Comparison of ENCODE assay signal across 8 cellular contexts in genomic region chr3:32176989-32177701, GRCh38.
DNase-seq lines count a peak whose midpoint lies in the region; ATAC-seq lines count a peak whose summit lies in the region.

No MANE protein-coding gene starts in this region.

- DNase-seq in GF-D8 (lab: John Stamatoyannopoulos, UW) (peak; percentile 20), NCI-H526 (lab: John Stamatoyannopoulos, UW) (peak; percentile 50 to 80), ureter (ENCODE audit: low spot score) (peak; percentile 56)
- DNase-seq in activated CD4-positive, alpha-beta T cell treated with anti-CD3 and anti-CD28 coated beads, Interleukin-2, amount 50 U/mL, for 4 hours, result peak; percentile 42 to 43
- peak in 2 of 3 donors; percentile 18 to 38 for DNase-seq in effector memory CD4-positive, alpha-beta T cell
- DNase-seq in naive thymus-derived CD4-positive, alpha-beta T cell, result peak; percentile 18 to 81 (median 68)

- peaks cover 0 to 8% (median 4%) of the 10 kb centered on the region in 5 donors for H3K36me3 Mint-ChIP-seq in naive thymus-derived CD4-positive, alpha-beta T cell

- POLR2A ChIA-PET in naive thymus-derived CD4-positive, alpha-beta T cell (lab: Charles Lee), result interaction anchor here (1.1 to 1.6 kb wide), 4 partner anchors 120 to 298 kb away, joined by 3 to 6 read pairs (median 4); no protein-coding TSS in a partner anchor

- H3K4me1 ChIP-seq in effector memory CD4-positive, alpha-beta T cell (ENCODE audit: control insufficient read depth, insufficient read depth, low read length, poor library complexity, severe bottlenecking), result peaks cover 9% of the 10 kb centered on the region
- H3K4me1 ChIP-seq in naive thymus-derived CD4-positive, alpha-beta T cell (ENCODE audit: control insufficient read depth in 2 of 2, insufficient read depth in 2 of 2, low read length in 2 of 2), result peaks cover 0 to 6% of the 10 kb centered on the region in 2 donors

- no peak overlapping the region for H3K4me3 ChIP-seq in effector memory CD4-positive, alpha-beta T cell (ENCODE audit: insufficient read depth, low read depth, low read length, poor library complexity, severe bottlenecking)
- H3K4me3 ChIP-seq in naive thymus-derived CD4-positive, alpha-beta T cell (ENCODE audit: low read length), result no peak overlapping the region

- H3K36me3 ChIP-seq in effector memory CD4-positive, alpha-beta T cell (ENCODE audit: control insufficient read depth, insufficient read depth, low read length), result no peaks in the 10 kb centered on the region
- no peaks in the 10 kb centered on the region for H3K36me3 ChIP-seq in naive thymus-derived CD4-positive, alpha-beta T cell (ENCODE audit: control insufficient read depth in 2 of 3, insufficient read depth in 3 of 3, low read length in 3 of 3)

- peak; percentile 33 for ATAC-seq in HG02571 (IDR thresholded peaks at IDR 0.05; ENCODE audit: unreplicated experiment)
- peak; percentile 90 for ATAC-seq in naive thymus-derived CD4-positive, alpha-beta T cell
- ATAC-seq in HG02763 (IDR thresholded peaks at IDR 0.05; ENCODE audit: unreplicated experiment), result no peak

- H3K4me1 Mint-ChIP-seq in naive thymus-derived CD4-positive, alpha-beta T cell, result peaks cover 8 to 16% (median 14%) of the 10 kb centered on the region in 7 donors

- peaks cover 0 to 12% (median 0%) of the 10 kb centered on the region in 5 donors for H3K27me3 Mint-ChIP-seq in naive thymus-derived CD4-positive, alpha-beta T cell

- H3K9me3 Mint-ChIP-seq in naive thymus-derived CD4-positive, alpha-beta T cell, result peaks cover 0 to 7% (median 3%) of the 10 kb centered on the region in 11 donors

- peak overlapping the region in 9 of 10 donors; percentile 37 to 78 (median 54) for H3K4me3 Mint-ChIP-seq in naive thymus-derived CD4-positive, alpha-beta T cell

- no peak overlapping the region for H3K27ac ChIP-seq in effector memory CD4-positive, alpha-beta T cell (ENCODE audit: insufficient read depth, low read length, poor library complexity, severe bottlenecking)
- H3K27ac ChIP-seq in naive thymus-derived CD4-positive, alpha-beta T cell (ENCODE audit: low read depth, low read length), result no peak overlapping the region

- H3K27me3 ChIP-seq in effector memory CD4-positive, alpha-beta T cell (replicated peaks; ENCODE audit: control insufficient read depth, insufficient read depth, low read length, poor library complexity, severe bottlenecking), result no peaks in the 10 kb centered on the region
- H3K27me3 ChIP-seq in naive thymus-derived CD4-positive, alpha-beta T cell (ENCODE audit: control insufficient read depth in 2 of 2, insufficient read depth in 2 of 2, low read length in 2 of 2), result no peaks in the 10 kb centered on the region

- H3K9me3 ChIP-seq in effector memory CD4-positive, alpha-beta T cell (ENCODE audit: control insufficient read depth, low read length), result no peaks in the 10 kb centered on the region
- no peaks in the 10 kb centered on the region for H3K9me3 ChIP-seq in naive thymus-derived CD4-positive, alpha-beta T cell (ENCODE audit: control insufficient read depth in 2 of 3, low read length in 3 of 3)

- peak overlapping the region in 7 of 9 donors; percentile 2 to 83 (median 33) for H3K27ac Mint-ChIP-seq in naive thymus-derived CD4-positive, alpha-beta T cell

- intact Hi-C loops in naive thymus-derived CD4-positive, alpha-beta T cell (cut with micrococcal nuclease), result loop anchor here (1.0 to 10.0 kb wide), 14 partner anchors 63 to 608 kb away; partner anchors contain the start of genes CMTM6 (in 2 of the 2) and DYNC1LI1 (in 1 of the 2)

- CTCF ChIA-PET in naive thymus-derived CD4-positive, alpha-beta T cell (lab: Charles Lee), result interaction anchor here (0.6 to 3.8 kb wide), 34 partner anchors 10 to 484 kb away, joined by 3 to 42 read pairs (median 4); no protein-coding TSS in a partner anchor
